In the genomic region with DNA sequence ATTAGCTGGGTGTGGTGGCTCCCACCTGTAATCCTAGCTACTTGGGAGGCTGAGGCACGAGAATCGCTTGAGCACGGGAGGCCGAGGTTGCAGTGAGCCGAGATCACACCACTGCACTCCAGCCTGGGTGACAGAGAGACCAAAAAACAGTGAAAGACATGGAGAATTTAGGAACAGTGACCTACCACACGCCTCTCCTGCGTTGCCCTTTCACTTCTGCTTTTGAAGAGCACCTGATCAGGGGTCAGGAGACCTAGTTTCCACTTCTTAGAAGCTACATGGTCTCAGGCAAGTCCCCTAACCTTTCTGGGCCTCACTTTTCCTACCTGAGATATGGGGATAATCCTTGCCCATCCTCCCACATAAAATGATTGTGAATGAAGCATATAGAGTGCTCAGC, we compare ENCODE assay signal across 14 cellular contexts. TPM values are rescaled to one million over a fixed set of nuclear protein-coding genes. Genes with fewer than 3 reads are reported as not detected.
A peak's percentile ranks its signal among the peaks of the same experiment; 100 is the strongest.
DNase-seq lines count a peak whose midpoint lies in the region; ATAC-seq, FAIRE-seq and TF ChIP-seq lines count a peak whose summit lies in the region.
"Had no signal": no experiment of that assay in that cellular context is flagged by ENCODE, and none has a peak within 500 bp of the region (broad histone marks: within the 10 kb centered on the region; RNA-seq: fewer than 3 reads in every experiment).

No MANE protein-coding gene starts in this region.

- no peak for TF ChIP-seq RAD21 in HepG2 (CRISPR knock-in tag; IDR thresholded peaks at IDR 0.05)

- no peak overlapping the region for H3K4me3 ChIP-seq in HepG2 (replicated peaks in 1 of 3; ENCODE audit: insufficient read depth in 1 of 3, low read depth in 2 of 3, low read length in 3 of 3)
- no peak overlapping the region for H3K4me3 ChIP-seq in endodermal cell (ENCODE audit: low read length)
- H3K4me3 ChIP-seq: heart left ventricle had no signal

- H3K4me1 Mint-ChIP-seq in endodermal cell: peaks cover 3% of the 10 kb centered on the region

- H3K36me3 ChIP-seq in HepG2 (replicated peaks in 1 of 2; ENCODE audit: control insufficient read depth in 1 of 2, insufficient read depth in 2 of 2, low read length in 2 of 2) (no peaks in the 10 kb centered on the region), endodermal cell (ENCODE audit: control insufficient read depth, insufficient read depth, low read length) (peaks cover under 1% of the 10 kb centered on the region)

- no peak overlapping the region for H2AFZ ChIP-seq in HepG2 (ENCODE audit: low read length)

- CTCF ChIA-PET in HepG2 (lab: Yijun Ruan, JAX; ENCODE audit: low intra/inter-chr PET ratio, low total read pairs): no interaction called here

- H3K27me3 ChIP-seq in HepG2 (ENCODE audit: control insufficient read depth in 1 of 2, insufficient read depth in 2 of 2, low read length in 2 of 2) (no peaks in the 10 kb centered on the region), endodermal cell (ENCODE audit: control insufficient read depth, insufficient read depth, low read length, poor library complexity, severe bottlenecking) (no peaks in the 10 kb centered on the region)
- H3K27me3 ChIP-seq: heart left ventricle had no signal

- H3K27ac ChIP-seq in HepG2 (ENCODE audit: extremely low read length, insufficient read depth, low read length) (no peak overlapping the region), endodermal cell (ENCODE audit: low read depth, low read length) (no peak overlapping the region)
- H3K27ac ChIP-seq: heart left ventricle had no signal

- no peaks in the 10 kb centered on the region for H3K79me2 ChIP-seq in HepG2 (ENCODE audit: insufficient read depth, low read length)

- intact Hi-C loops in HepG2 (cut with micrococcal nuclease; ENCODE audit: unreplicated experiment): no loop called here

- ATAC-seq in GM18858 (IDR thresholded peaks at IDR 0.05; ENCODE audit: unreplicated experiment) (peak; percentile 66), GM21529 (IDR thresholded peaks at IDR 0.05; ENCODE audit: unreplicated experiment) (peak; percentile 80), HG03354 (IDR thresholded peaks at IDR 0.05; ENCODE audit: poor library complexity, severe bottlenecking, unreplicated experiment) (peak; percentile 79), HepG2 (no peak), GM19035 (IDR thresholded peaks at IDR 0.05; ENCODE audit: unreplicated experiment) (no peak)

- WGBS in HepG2 (ENCODE audit: low lambda C conversion rate): 46% methylated on average over 7 of the region's 7 CpGs
- WGBS in endodermal cell (ENCODE audit: insufficient coverage in 1 of 2, insufficient read length in 1 of 2), 2 experiments: 94 to 96% methylated on average over 7 of the region's 7 CpGs

- no peaks in the 10 kb centered on the region for H3K9me3 Mint-ChIP-seq in endodermal cell
- H3K9me3 Mint-ChIP-seq: CD4-positive, CD25-positive, alpha-beta regulatory T cell; H9 had no signal

- H3K4me1 ChIP-seq in HepG2 (ENCODE audit: insufficient read depth, low read length) (no peaks in the 10 kb centered on the region), endodermal cell (ENCODE audit: control insufficient read depth, insufficient read depth, low read length) (no peaks in the 10 kb centered on the region)
- H3K4me1 ChIP-seq: heart left ventricle had no signal

- H3K9me3 ChIP-seq in HepG2 (ENCODE audit: low read length): no peaks in the 10 kb centered on the region
- H3K9me3 ChIP-seq in endodermal cell (ENCODE audit: control insufficient read depth, low read length): no peaks in the 10 kb centered on the region

- POLR2A ChIA-PET in HepG2 (lab: Yijun Ruan, JAX): no interaction called here

- DNase-seq in HepG2 (ENCODE audit: low spot score) (no peak), pons (ENCODE audit: low spot score) (no peak), endodermal cell (no peak), HT-29 (ENCODE audit: low spot score) (no peak)
- DNase-seq: anterior cingulate cortex; CD4-positive, CD25-positive, alpha-beta regulatory T cell; heart left ventricle; occipital lobe had no signal

- no peak overlapping the region for H3K27ac Mint-ChIP-seq in endodermal cell
- H3K27ac Mint-ChIP-seq: CD4-positive, CD25-positive, alpha-beta regulatory T cell had no signal

- BruUV-seq in HepG2 (replicated peaks; lab: Mats Ljungman, UMichigan): no TSS peak

- H3K4me3 Mint-ChIP-seq in endodermal cell: no peak overlapping the region
- H3K4me3 Mint-ChIP-seq: CD4-positive, CD25-positive, alpha-beta regulatory T cell had no signal

- H3K9ac ChIP-seq in HepG2 (ENCODE audit: insufficient read depth, low read depth, low read length) (no peak overlapping the region), endodermal cell (ENCODE audit: extremely low read depth, low read length, poor library complexity, severe bottlenecking) (no peak overlapping the region)

- TF ChIP-seq EP300 in HepG2 (IDR thresholded peaks at IDR 0.05; ENCODE audit: low read depth in 2 of 2, low read length in 2 of 2): no peak
- no peak for TF ChIP-seq EP300 in HepG2 (CRISPR knock-in tag; IDR thresholded peaks at IDR 0.05; ENCODE audit: borderline replicate concordance)

- no peak for TF ChIP-seq POLR2A in HepG2 (IDR thresholded peaks at IDR 0.05; ENCODE audit: insufficient read depth in 1 of 2, low read depth in 2 of 2, low read length in 2 of 2)

- no peaks in the 10 kb centered on the region for H4K20me1 ChIP-seq in HepG2 (ENCODE audit: insufficient read depth, low read length)

- TF ChIP-seq CTCF in HepG2 (CRISPR knock-in tag; IDR thresholded peaks at IDR 0.05) (no peak), endodermal cell (conservative IDR thresholded peaks at IDR 0.05) (no peak)

- no peak overlapping the region for H3K4me2 ChIP-seq in HepG2 (ENCODE audit: low read depth, low read length)

- in situ Hi-C loops in HepG2 (cut with HindIII; ENCODE audit: extremely low pct_ligation_motif_present, low pct_unique_long_range_greater_than_20kb): no loop called here

- no peaks in the 10 kb centered on the region for H3K36me3 Mint-ChIP-seq in endodermal cell (ENCODE audit: low read depth)
- H3K36me3 Mint-ChIP-seq: CD4-positive, CD25-positive, alpha-beta regulatory T cell had no signal

- H3K27me3 Mint-ChIP-seq in endodermal cell (ENCODE audit: insufficient read depth): no peaks in the 10 kb centered on the region
- H3K27me3 Mint-ChIP-seq: CD4-positive, CD25-positive, alpha-beta regulatory T cell had no signal

- FAIRE-seq in HepG2 (lab: Jason Lieb, UNC): no peak
- FAIRE-seq: RCC 7860 had no signal

RNA-seq across cellular contexts. Expression of gene SLC35C1, which starts 12.2 kb away (rescaled TPM):
- total RNA-seq in HepG2 (2016; rRNA removed; fragmentation: Illumina TruSeq; extraction: Trizol) (6.1 and 7.0 TPM in 2 replicates), endodermal cell (10 to 100 TPM; 11.4 to 16.0 TPM)
- total RNA-seq in HepG2 (2016; cell fraction: cytosol; rRNA removed; fragmentation: Illumina TruSeq; extraction: Trizol; ENCODE audit: low read depth): 2.8 and 3.3 TPM in 2 replicates
- total RNA-seq in HepG2 (2016; cell fraction: insoluble cytoplasmic fraction; rRNA removed; fragmentation: Illumina TruSeq; extraction: Trizol): 5.8 and 7.5 TPM in 2 replicates
- 9.9 and 10.1 TPM in 2 replicates for total RNA-seq in HepG2 (2016; cell fraction: membrane; rRNA removed; fragmentation: Illumina TruSeq; extraction: Trizol)
- 8.9 and 10.1 TPM in 2 replicates for total RNA-seq in HepG2 (2016; cell fraction: nucleus; rRNA removed; fragmentation: Illumina TruSeq; extraction: Trizol)
- polyA plus RNA-seq in HepG2 (2011; rRNA removed): 2.6 and 2.9 TPM in 2 replicates
- polyA plus RNA-seq in HepG2 (2011; cell fraction: cytosol; rRNA removed): 1.8 and 3.3 TPM in 2 replicates
- polyA plus RNA-seq in HepG2 (2011; cell fraction: nucleus; rRNA removed): 5.3 and 6.1 TPM in 2 replicates
- polyA plus RNA-seq in HepG2 (2012): 5.5 and 7.2 TPM in 2 replicates
- 4.4 and 5.2 TPM in 2 replicates for polyA plus RNA-seq in HepG2 (2016; cell fraction: cytosol; fragmentation: Illumina TruSeq; extraction: Trizol; ENCODE audit: low read depth)
- 8.6 and 9.4 TPM in 2 replicates for polyA plus RNA-seq in HepG2 (2016; cell fraction: insoluble cytoplasmic fraction; fragmentation: Illumina TruSeq; extraction: Trizol; ENCODE audit: low read depth)
- polyA plus RNA-seq in HepG2 (2016; cell fraction: membrane; fragmentation: Illumina TruSeq; extraction: Trizol; ENCODE audit: low read depth): 10.8 and 11.1 TPM in 2 replicates
- polyA plus RNA-seq in HepG2 (2016; cell fraction: nucleus; fragmentation: Illumina TruSeq; extraction: Trizol; ENCODE audit: insufficient read depth, low read depth): 11.8 and 12.4 TPM in 2 replicates
- polyA minus RNA-seq in HepG2 (2011; rRNA and poly(A)+ RNA removed; ENCODE audit: low replicate concordance): 22.9 and 26.1 TPM in 2 replicates
- 6.5 and 8.0 TPM in 2 replicates for polyA minus RNA-seq in HepG2 (2011; cell fraction: cytosol; rRNA and poly(A)+ RNA removed)
- 3.4 and 5.5 TPM in 2 replicates for polyA minus RNA-seq in HepG2 (2011; cell fraction: nucleus; rRNA and poly(A)+ RNA removed)
- polyA plus RNA-seq in endodermal cell (2013, experiment 1 of 2): 11.5 TPM
- 10.1 TPM for polyA plus RNA-seq in endodermal cell (2013, experiment 2 of 2)
- total RNA-seq in HT-29 (2014; rRNA removed; shearing (Covaris generic)): 28.3 and 37.2 TPM in 2 replicates

RNA-seq across cellular contexts. Expression of gene CRY2, which starts 30.1 kb away (rescaled TPM):
- total RNA-seq in HepG2 (2016; rRNA removed; fragmentation: Illumina TruSeq; extraction: Trizol) (8.8 and 12.2 TPM in 2 replicates), endodermal cell (10 to 100 TPM; 19.8 to 20.1 TPM)
- total RNA-seq in HepG2 (2016; cell fraction: cytosol; rRNA removed; fragmentation: Illumina TruSeq; extraction: Trizol; ENCODE audit: low read depth): 8.5 and 9.2 TPM in 2 replicates
- total RNA-seq in HepG2 (2016; cell fraction: insoluble cytoplasmic fraction; rRNA removed; fragmentation: Illumina TruSeq; extraction: Trizol): 7.8 and 11.7 TPM in 2 replicates
- total RNA-seq in HepG2 (2016; cell fraction: membrane; rRNA removed; fragmentation: Illumina TruSeq; extraction: Trizol): 7.7 and 7.9 TPM in 2 replicates
- 14.4 and 18.4 TPM in 2 replicates for total RNA-seq in HepG2 (2016; cell fraction: nucleus; rRNA removed; fragmentation: Illumina TruSeq; extraction: Trizol)
- 10.0 and 10.1 TPM in 2 replicates for polyA plus RNA-seq in HepG2 (2011; rRNA removed)
- 4.5 and 4.8 TPM in 2 replicates for polyA plus RNA-seq in HepG2 (2011; cell fraction: cytosol; rRNA removed)
- 42.1 and 49.3 TPM in 2 replicates for polyA plus RNA-seq in HepG2 (2011; cell fraction: nucleus; rRNA removed)
- 8.4 and 8.8 TPM in 2 replicates for polyA plus RNA-seq in HepG2 (2012)
- polyA plus RNA-seq in HepG2 (2016; cell fraction: cytosol; fragmentation: Illumina TruSeq; extraction: Trizol; ENCODE audit: low read depth): 0.70 and 0.83 TPM in 2 replicates
- polyA plus RNA-seq in HepG2 (2016; cell fraction: insoluble cytoplasmic fraction; fragmentation: Illumina TruSeq; extraction: Trizol; ENCODE audit: low read depth): 6.0 and 7.6 TPM in 2 replicates
- polyA plus RNA-seq in HepG2 (2016; cell fraction: membrane; fragmentation: Illumina TruSeq; extraction: Trizol; ENCODE audit: low read depth): 1.9 and 2.1 TPM in 2 replicates
- polyA plus RNA-seq in HepG2 (2016; cell fraction: nucleus; fragmentation: Illumina TruSeq; extraction: Trizol; ENCODE audit: insufficient read depth, low read depth): 27.9 and 28.8 TPM in 2 replicates
- 28.6 and 30.6 TPM in 2 replicates for polyA minus RNA-seq in HepG2 (2011; rRNA and poly(A)+ RNA removed; ENCODE audit: low replicate concordance)
- polyA minus RNA-seq in HepG2 (2011; cell fraction: cytosol; rRNA and poly(A)+ RNA removed): 7.2 and 7.8 TPM in 2 replicates
- 25.4 and 26.0 TPM in 2 replicates for polyA minus RNA-seq in HepG2 (2011; cell fraction: nucleus; rRNA and poly(A)+ RNA removed)
- 14.0 TPM for polyA plus RNA-seq in endodermal cell (2013, experiment 1 of 2)
- polyA plus RNA-seq in endodermal cell (2013, experiment 2 of 2): 10.8 TPM
- 24.0 and 28.6 TPM in 2 replicates for total RNA-seq in HT-29 (2014; rRNA removed; shearing (Covaris generic))

Comparison
In these comparisons a context has a peak if more than half of its experiments do, and no peak if none do; other contexts are left out.
1. ATAC-seq: peak in GM18858 (single experiment), GM21529 (single experiment) and HG03354 (single experiment); none in HepG2 (single experiment) and GM19035 (single experiment).